In genomic region chr9:84002344-84002743, GRCh38 we compare ENCODE assay signal across 11 cellular contexts. TPM values are rescaled to one million over a fixed set of nuclear protein-coding genes. Genes with fewer than 3 reads are reported as not detected.
DNase-seq lines count a peak whose midpoint lies in the region; ATAC-seq and TF ChIP-seq lines count a peak whose summit lies in the region.
"Had no signal": no experiment of that assay in that cellular context is flagged by ENCODE, and none has a peak within 500 bp of the region (broad histone marks: within the 10 kb centered on the region; RNA-seq: fewer than 3 reads in every experiment).

No MANE protein-coding gene starts in this region.

- no peak for TF ChIP-seq POLR2A in Peyer's patch (IDR thresholded peaks at IDR 0.05)

- TF ChIP-seq CTCF in left ventricle myocardium inferior (IDR thresholded peaks at IDR 0.05; ENCODE audit: borderline replicate concordance) = no peak
- TF ChIP-seq CTCF in cardiac fibroblast (IDR thresholded peaks at IDR 0.05; ENCODE audit: low read depth, low read length) = no peak
- no peak for TF ChIP-seq CTCF in brain microvascular endothelial cell (IDR thresholded peaks at IDR 0.05; ENCODE audit: low read depth, low read length, missing control alignments)
- TF ChIP-seq CTCF in Peyer's patch (IDR thresholded peaks at IDR 0.05) = no peak

- ATAC-seq in HG03045 (IDR thresholded peaks at IDR 0.05; ENCODE audit: unreplicated experiment) = peak; percentile 55

- intact Hi-C loops in left ventricle myocardium inferior (cut with micrococcal nuclease) = no loop called here
- intact Hi-C loops in cardiac septum (cut with DNase I) = no loop called here

- H3K36me3 ChIP-seq in left ventricle myocardium inferior (peaks cover 7% of the 10 kb centered on the region), brain microvascular endothelial cell (replicated peaks) (no peaks in the 10 kb centered on the region), Peyer's patch (no peaks in the 10 kb centered on the region)

- DNase-seq in left ventricle myocardium inferior (no peak), cardiac septum (ENCODE audit: low spot score) (no peak), cardiac fibroblast (ENCODE audit: low read depth in 2 of 2) (peak; percentile 12 to 29), brain microvascular endothelial cell (no peak), Peyer's patch (no peak)
- DNase-seq in stimulated activated CD8-positive, alpha-beta memory T cell treated with anti-CD3 and anti-CD28 coated beads, Interleukin-4, amount 100 ng/mL, for 48 hours = no peak
- DNase-seq in stimulated activated CD4-positive, alpha-beta T cell treated with anti-CD3 and anti-CD28 coated beads, Interleukin-12 subunit alpha, Interleukin-12 subunit beta, amount 100 ng/mL, for 4 hours = no peak
- DNase-seq: effector CD8-positive, alpha-beta T cell; H9; mesendoderm had no signal

- H3K27me3 ChIP-seq in left ventricle myocardium inferior (ENCODE audit: low read depth) (no peaks in the 10 kb centered on the region), brain microvascular endothelial cell (replicated peaks) (no peaks in the 10 kb centered on the region), Peyer's patch (no peaks in the 10 kb centered on the region)

- H3K27ac ChIP-seq in left ventricle myocardium inferior (replicated peaks) (peak overlapping the region; percentile 7), brain microvascular endothelial cell (no peak overlapping the region), Peyer's patch (peak overlapping the region in 1 of 4 donors; percentile 27)

- no peaks in the 10 kb centered on the region for H3K9me3 ChIP-seq in left ventricle myocardium inferior (replicated peaks)
- no peaks in the 10 kb centered on the region for H3K9me3 ChIP-seq in Peyer's patch

- in situ Hi-C loops in brain microvascular endothelial cell (cut with HindIII; ENCODE audit: low pct_ligation_motif_present, low sequenced_read_pairs) = no loop called here

- no peak overlapping the region for H3K4me3 ChIP-seq in left ventricle myocardium inferior
- H3K4me3 ChIP-seq in cardiac fibroblast (replicated peaks in 1 of 2; ENCODE audit: low read depth in 2 of 2, low read length in 2 of 2) = no peak overlapping the region
- H3K4me3 ChIP-seq in brain microvascular endothelial cell (ENCODE audit: low read depth, low read length) = no peak overlapping the region
- no peak overlapping the region for H3K4me3 ChIP-seq in Peyer's patch

- H3K4me1 ChIP-seq in left ventricle myocardium inferior (peaks cover 4% of the 10 kb centered on the region), Peyer's patch (no peaks in the 10 kb centered on the region)

RNA-seq across cellular contexts. Expression of gene RMI1, which starts 21.7 kb away (rescaled TPM):
- total RNA-seq in left ventricle myocardium inferior (5.2 TPM), cardiac septum (3.9 TPM), Peyer's patch (1 to 10 TPM; 8.2 to 9.1 (median 8.4) TPM)

RNA-seq across cellular contexts. Expression of gene HNRNPK, which starts 22.3 kb away (rescaled TPM):
- total RNA-seq in left ventricle myocardium inferior (261 TPM), cardiac septum (303 TPM), Peyer's patch (100 to 1,000 TPM; 310 to 396 (median 360) TPM)

Comparison
In these comparisons a context has a peak if more than half of its experiments do, and no peak if none do; other contexts are left out.
1. DNase-seq: peak in cardiac fibroblast (2 of 2); none in left ventricle myocardium inferior (single experiment), cardiac septum (single experiment), brain microvascular endothelial cell (single experiment), stimulated activated CD8-positive, alpha-beta memory T cell treated with anti-CD3 and anti-CD28 coated beads, Interleukin-4, amount 100 ng/mL, for 48 hours (single experiment), stimulated activated CD4-positive, alpha-beta T cell treated with anti-CD3 and anti-CD28 coated beads, Interleukin-12 subunit alpha, Interleukin-12 subunit beta, amount 100 ng/mL, for 4 hours (single experiment) and Peyer's patch (0 of 3).